ENCODE assay signal across 18 cellular contexts in the genomic region with DNA sequence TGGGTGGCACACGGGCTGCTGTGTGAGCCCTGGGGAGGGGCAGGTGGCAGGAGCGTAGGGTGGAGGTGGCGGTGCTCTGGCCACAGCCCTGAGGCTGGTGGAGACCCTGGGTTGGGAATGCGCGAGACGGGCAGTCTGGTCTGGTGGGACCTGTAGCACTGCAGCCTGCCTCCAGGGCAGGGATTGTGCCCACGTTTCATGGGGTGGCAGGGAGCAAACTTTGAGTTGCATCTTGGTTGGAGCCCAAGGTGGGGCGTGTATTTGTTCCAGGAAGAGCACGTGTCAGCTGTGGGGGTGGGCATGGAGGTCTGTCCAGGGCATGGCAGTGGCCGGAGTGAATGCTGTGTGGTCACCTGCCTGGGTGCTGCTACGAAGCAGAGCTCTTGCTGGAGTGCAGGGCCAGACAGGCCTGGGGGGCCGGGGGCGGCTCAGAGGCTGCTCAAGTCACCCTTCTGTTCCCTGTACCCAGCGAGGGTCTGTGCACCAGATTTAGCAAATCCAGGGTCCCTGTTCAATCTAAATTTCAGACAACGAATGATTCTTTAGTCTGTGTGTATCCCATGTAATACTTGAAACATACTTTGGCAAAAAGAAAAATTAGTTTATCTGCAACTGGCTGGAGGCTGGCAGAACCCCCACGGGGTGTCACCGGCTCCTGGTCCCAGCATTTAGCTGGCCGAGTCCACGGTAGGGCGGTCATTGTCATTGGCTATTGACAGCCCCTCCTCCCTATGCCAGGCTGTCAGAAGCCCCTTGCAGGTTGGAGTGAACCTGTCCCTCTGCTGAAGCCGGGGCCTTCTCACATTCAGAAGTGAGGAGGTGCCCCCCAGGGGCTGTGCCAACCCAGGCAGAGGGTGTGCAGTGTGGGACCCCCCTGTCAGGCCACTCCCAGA. TPM values are rescaled to one million over a fixed set of nuclear protein-coding genes. Genes with fewer than 3 reads are reported as not detected.
A peak's percentile ranks its signal among the peaks of the same experiment; 100 is the strongest.
DNase-seq lines count a peak whose midpoint lies in the region; ATAC-seq and TF ChIP-seq lines count a peak whose summit lies in the region.
"Had no signal": no experiment of that assay in that cellular context is flagged by ENCODE, and none has a peak within 500 bp of the region (broad histone marks: within the 10 kb centered on the region; RNA-seq: fewer than 3 reads in every experiment).

No MANE protein-coding gene starts in this region.

- H3K4me1 ChIP-seq in lower lobe of right lung (peaks cover 12% of the 10 kb centered on the region), neural progenitor cell (no peaks in the 10 kb centered on the region)
- H3K4me1 ChIP-seq: Caco-2 had no signal

- H3K27me3 Mint-ChIP-seq in chondrocyte (ENCODE audit: low read depth), result peaks cover 7% of the 10 kb centered on the region
- no peaks in the 10 kb centered on the region for H3K27me3 Mint-ChIP-seq in effector memory CD8-positive, alpha-beta T cell
- H3K27me3 Mint-ChIP-seq in neural progenitor cell (ENCODE audit: insufficient read depth, low read depth), result peaks cover 10% of the 10 kb centered on the region
- H3K27me3 Mint-ChIP-seq: CD8-positive, alpha-beta memory T cell had no signal

- no peak overlapping the region for H3K9ac ChIP-seq in neural progenitor cell
- H3K9ac ChIP-seq: BLaER1 had no signal

- TF ChIP-seq CTCF in chondrocyte (IDR thresholded peaks at IDR 0.05) (no peak), lower lobe of right lung (IDR thresholded peaks at IDR 0.05) (no peak), neural progenitor cell (IDR thresholded peaks at IDR 0.05) (no peak)

- H3K27ac Mint-ChIP-seq in chondrocyte (ENCODE audit: unreplicated experiment) (no peak overlapping the region), neural progenitor cell (no peak overlapping the region)
- peak overlapping the region in 1 of 2 donors; percentile 8 for H3K27ac Mint-ChIP-seq in effector memory CD8-positive, alpha-beta T cell
- H3K27ac Mint-ChIP-seq: CD8-positive, alpha-beta memory T cell; HFFc6 had no signal

- H3F3A ChIP-seq in neural progenitor cell (ENCODE audit: low read depth), result no peaks in the 10 kb centered on the region

- H2AFZ ChIP-seq in neural progenitor cell (replicated peaks), result no peak overlapping the region

- H3K27ac ChIP-seq in lower lobe of right lung (no peak overlapping the region), neural progenitor cell (no peak overlapping the region)
- H3K27ac ChIP-seq: BLaER1, HL-60 had no signal

- H4K20me1 ChIP-seq in neural progenitor cell (ENCODE audit: low read depth), result no peaks in the 10 kb centered on the region
- H4K20me1 ChIP-seq: BLaER1 had no signal

- H3K4me3 Mint-ChIP-seq in chondrocyte (ENCODE audit: unreplicated experiment) (no peak overlapping the region), neural progenitor cell (no peak overlapping the region)
- no peak overlapping the region for H3K4me3 Mint-ChIP-seq in effector memory CD8-positive, alpha-beta T cell
- H3K4me3 Mint-ChIP-seq: CD8-positive, alpha-beta memory T cell; HFFc6 had no signal

- no peaks in the 10 kb centered on the region for H3K36me3 ChIP-seq in lower lobe of right lung
- H3K36me3 ChIP-seq in neural progenitor cell, result no peaks in the 10 kb centered on the region

- no peak for ATAC-seq in Right ventricle myocardium superior (ENCODE audit: poor library complexity)
- ATAC-seq in Right ventricle myocardium inferior, result no peak
- ATAC-seq in lower lobe of right lung, result no peak
- ATAC-seq in effector memory CD8-positive, alpha-beta T cell (replicated peaks), result no peak

- H3K27me3 ChIP-seq in lower lobe of right lung (ENCODE audit: low read depth) (peaks cover 13% of the 10 kb centered on the region), neural progenitor cell (no peaks in the 10 kb centered on the region)
- H3K27me3 ChIP-seq: BLaER1 had no signal

- DNase-seq in Right ventricle myocardium superior, result peak; percentile 30
- DNase-seq in Right ventricle myocardium inferior (ENCODE audit: missing footprints), result no peak
- DNase-seq in chondrocyte (ENCODE audit: low spot score), result peak; percentile 73
- peak; percentile 35 for DNase-seq in lower lobe of right lung
- no peak for DNase-seq in SKM-1 treated with dmso at 0.1 percent for 144 hours (lab: John Stamatoyannopoulos, UW; ENCODE audit: unreplicated experiment)
- DNase-seq in effector memory CD8-positive, alpha-beta T cell, result no peak
- no peak for DNase-seq in neural progenitor cell (ENCODE audit: low spot score)
- DNase-seq: 8988T, AML-193, Caco-2, DND-41, GF-D8, HCEC 1CT, HFFc6 had no signal

- intact Hi-C loops in Right ventricle myocardium superior (cut with DNase I), result loop anchor here (10.0 kb wide), 1 partner anchor 282 kb away; no protein-coding TSS in a partner anchor
- intact Hi-C loops in Right ventricle myocardium inferior (cut with DNase I), result loop anchor here (10.0 kb wide), 3 partner anchors 232 to 402 kb away; no protein-coding TSS in a partner anchor
- intact Hi-C loops in lower lobe of right lung (cut with DNase I), result no loop called here

- no peaks in the 10 kb centered on the region for H3K36me3 Mint-ChIP-seq in chondrocyte (ENCODE audit: low read depth)
- H3K36me3 Mint-ChIP-seq in effector memory CD8-positive, alpha-beta T cell (ENCODE audit: insufficient read depth), result no peaks in the 10 kb centered on the region
- H3K36me3 Mint-ChIP-seq in neural progenitor cell, result no peaks in the 10 kb centered on the region
- H3K36me3 Mint-ChIP-seq: CD8-positive, alpha-beta memory T cell had no signal

- H3K4me1 Mint-ChIP-seq in chondrocyte (ENCODE audit: low read depth) (no peaks in the 10 kb centered on the region), neural progenitor cell (no peaks in the 10 kb centered on the region)
- H3K4me1 Mint-ChIP-seq in effector memory CD8-positive, alpha-beta T cell (ENCODE audit: low read depth in 2 of 2), result peaks cover 3 to 6% of the 10 kb centered on the region in 2 donors

- H3K9me3 Mint-ChIP-seq in chondrocyte (ENCODE audit: low read depth) (no peaks in the 10 kb centered on the region), neural progenitor cell (peaks cover 1% of the 10 kb centered on the region)
- H3K9me3 Mint-ChIP-seq in effector memory CD8-positive, alpha-beta T cell, result no peaks in the 10 kb centered on the region
- H3K9me3 Mint-ChIP-seq: CD8-positive, alpha-beta memory T cell had no signal

- H3K9me3 ChIP-seq in lower lobe of right lung, result no peaks in the 10 kb centered on the region
- H3K9me3 ChIP-seq in neural progenitor cell (ENCODE audit: low read depth), result no peaks in the 10 kb centered on the region
- H3K9me3 ChIP-seq: BLaER1, Caco-2 had no signal

- H3K4me3 ChIP-seq in lower lobe of right lung, result no peak overlapping the region
- H3K4me3 ChIP-seq in neural progenitor cell, result no peak overlapping the region
- H3K4me3 ChIP-seq: BLaER1 had no signal

- H3K4me2 ChIP-seq in neural progenitor cell, result no peak overlapping the region
- H3K4me2 ChIP-seq: BLaER1 had no signal

- no peaks in the 10 kb centered on the region for H3K79me2 ChIP-seq in neural progenitor cell (ENCODE audit: low read depth)

RNA-seq across cellular contexts. Expression of a gene that starts 27.3 kb away (rescaled TPM):
- not detected for total RNA-seq in Right ventricle myocardium superior
- total RNA-seq in Right ventricle myocardium inferior, result not detected
- not detected in 3 replicates for total RNA-seq in chondrocyte
- total RNA-seq in lower lobe of right lung, result not detected
- not detected in 2 replicates for total RNA-seq in neural progenitor cell (ENCODE audit: low replicate concordance)
- total RNA-seq: Caco-2; CD8-positive, alpha-beta memory T cell; H1; HFFc6 had no signal

RNA-seq across cellular contexts. Expression of a gene that starts 38.6 kb away (rescaled TPM):
- not detected for total RNA-seq in Right ventricle myocardium superior
- total RNA-seq in Right ventricle myocardium inferior, result not detected
- total RNA-seq in chondrocyte, result not detected in 3 replicates
- total RNA-seq in lower lobe of right lung, result not detected
- not detected in 2 replicates for total RNA-seq in neural progenitor cell (ENCODE audit: low replicate concordance)
- total RNA-seq: Caco-2; CD8-positive, alpha-beta memory T cell; H1; HFFc6 had no signal

RNA-seq across cellular contexts. Expression of a gene that starts 45.9 kb away (rescaled TPM):
- not detected for total RNA-seq in Right ventricle myocardium superior
- total RNA-seq in Right ventricle myocardium inferior, result not detected
- not detected in 3 replicates for total RNA-seq in chondrocyte
- not detected for total RNA-seq in lower lobe of right lung
- not detected in 2 replicates for total RNA-seq in neural progenitor cell (ENCODE audit: low replicate concordance)
- total RNA-seq: Caco-2; CD8-positive, alpha-beta memory T cell; H1; HFFc6 had no signal

RNA-seq across cellular contexts. Expression of a gene that starts 57.4 kb away (rescaled TPM):
- total RNA-seq in Right ventricle myocardium superior, result 2.7 TPM
- total RNA-seq in Right ventricle myocardium inferior, result 3.3 TPM
- total RNA-seq in chondrocyte, result 3.3 to 8.0 TPM (median 7.4 TPM) in 3 replicates
- 4.0 TPM for total RNA-seq in lower lobe of right lung
- 2.5 and 4.9 TPM in 2 replicates for total RNA-seq in neural progenitor cell (ENCODE audit: low replicate concordance)
- total RNA-seq: HFFc6 had no signal

Comparison
In these comparisons a context has a peak if more than half of its experiments do, and no peak if none do; other contexts are left out.
1. DNase-seq: peak in Right ventricle myocardium superior (single experiment), chondrocyte (single experiment) and lower lobe of right lung (single experiment); none in Right ventricle myocardium inferior (single experiment), SKM-1 treated with dmso at 0.1 percent for 144 hours (single experiment), effector memory CD8-positive, alpha-beta T cell (0 of 3) and neural progenitor cell (single experiment).